ENCODE assay signal across 3 cellular contexts in genomic region chr18:59267511-59268126, GRCh38.
A peak's percentile ranks its signal among the peaks of the same experiment; 100 is the strongest.
TF ChIP-seq lines count a peak whose summit lies in the region.

No MANE protein-coding gene starts in this region.

TF ChIP-seq in GM23338, 12 proteins besides CTCF, POLR2A, EP300 and RAD21:
- TF ChIP-seq EZH2 (IDR thresholded peaks at IDR 0.05; ENCODE audit: low read depth, unreplicated experiment) = peak; percentile 98
- no peak for TF ChIP-seq ZNF114 (CRISPR knock-in tag; IDR thresholded peaks at IDR 0.05)

TF ChIP-seq in H1, 55 proteins besides CTCF, POLR2A, EP300 and RAD21:
- TF ChIP-seq TBP (IDR thresholded peaks at IDR 0.05; ENCODE audit: low read depth, low read length) (peak; percentile 57; the same call in 1 of the 2 replicates), SP2 (IDR thresholded peaks at IDR 0.05; ENCODE audit: low read length) (no peak), SUZ12 (IDR thresholded peaks at IDR 0.05; ENCODE audit: low read length) (peak; percentile 95), RNF2 (IDR thresholded peaks at IDR 0.05; ENCODE audit: borderline replicate concordance, low read depth, low read length, missing control alignments, poor library complexity, severe bottlenecking) (peak; percentile 42), SIX5 (IDR thresholded peaks at IDR 0.05; ENCODE audit: low read depth, low read length) (no peak)

TF ChIP-seq in HEK293T, 16 proteins besides CTCF, POLR2A, EP300 and RAD21:
- no peak for TF ChIP-seq L3MBTL2 (conservative IDR thresholded peaks at IDR 0.05)
